ENCODE assay signal across 8 cellular contexts in genomic region chr2:177242136-177242987, GRCh38. TPM values are rescaled to one million over a fixed set of nuclear protein-coding genes. Genes with fewer than 3 reads are reported as not detected.
DNase-seq lines count a peak whose midpoint lies in the region; ATAC-seq and TF ChIP-seq lines count a peak whose summit lies in the region.

No MANE protein-coding gene starts in this region.

- BruUV-seq in Panc1 (replicated peaks; lab: Mats Ljungman, UMichigan) = TSS peak; percentile 11

- POLR2A ChIA-PET in activated CD4-positive, alpha-beta T cell treated with anti-CD3 and anti-CD28 coated beads, Interleukin-2, amount 10 ng/mL, durations not matched to agents 7 days and 5 days (lab: Charles Lee) = no interaction called here
- POLR2A ChIA-PET in Panc1 (lab: Charles Lee) = interaction anchor here (1.4 kb wide), 1 partner anchor 21 kb away, joined by 4 read pairs; no protein-coding TSS in a partner anchor

- in situ Hi-C loops in Panc1 (cut with HindIII; ENCODE audit: low pct_unique_long_range_greater_than_20kb, low sequenced_read_pairs) = no loop called here

- intact Hi-C loops in Panc1 (cut with micrococcal nuclease; ENCODE audit: unreplicated experiment) = loop anchor here (10.0 kb wide), 1 partner anchor 152 kb away; the partner anchor contains the start of gene AGPS

- H3K27ac ChIP-seq in Panc1 (ENCODE audit: low read length) = peak overlapping the region; percentile 94

- TF ChIP-seq CTCF in Panc1 (IDR thresholded peaks at IDR 0.05) = no peak

- no peaks in the 10 kb centered on the region for H3K27me3 ChIP-seq in Panc1 (ENCODE audit: control insufficient read depth, insufficient read depth, low read length)

- H3K4me1 ChIP-seq in Panc1 (ENCODE audit: control insufficient read depth, insufficient read depth, low read length) = peaks cover 97% of the 10 kb centered on the region

- peaks cover 47% of the 10 kb centered on the region for H3K36me3 Mint-ChIP-seq in activated CD4-positive, alpha-beta T cell treated with anti-CD3 and anti-CD28 coated beads, Interleukin-2, amount 10 ng/mL, durations not matched to agents 7 days and 5 days (ENCODE audit: low read depth)

- H3K27ac Mint-ChIP-seq in activated CD4-positive, alpha-beta T cell treated with anti-CD3 and anti-CD28 coated beads, Interleukin-2, amount 10 ng/mL, durations not matched to agents 7 days and 5 days = peak overlapping the region; percentile 83

- DNase-seq in activated CD4-positive, alpha-beta T cell treated with anti-CD3 and anti-CD28 coated beads, Interleukin-2, amount 10 ng/mL, durations not matched to agents 7 days and 5 days = no peak
- DNase-seq in activated CD4-positive, alpha-beta T cell treated with anti-CD3 and anti-CD28 coated beads, Interleukin-2, amount 50 U/mL, for 48 hours = no peak
- peak; percentile 84 for DNase-seq in Panc1 (ENCODE audit: low read depth, low spot score)
- peak; percentile 36 to 91 for DNase-seq in dermis microvascular lymphatic vessel endothelial cell (ENCODE audit: low read depth in 2 of 2)
- DNase-seq in midbrain (lab: John Stamatoyannopoulos, UW) = peak; percentile 19
- DNase-seq in NCI-H187 treated with DMSO at 0.1 percent for 48 hours (lab: John Stamatoyannopoulos, UW) = no peak
- no peak for DNase-seq in NK-92 (lab: John Stamatoyannopoulos, UW; ENCODE audit: unreplicated experiment)

- CTCF ChIA-PET in activated CD4-positive, alpha-beta T cell treated with anti-CD3 and anti-CD28 coated beads, Interleukin-2, amount 10 ng/mL, durations not matched to agents 7 days and 5 days (lab: Charles Lee) = interaction anchor here (1.3 kb wide), 1 partner anchor 13 kb away, joined by 3 read pairs; no protein-coding TSS in a partner anchor
- CTCF ChIA-PET in Panc1 (lab: Charles Lee) = no interaction called here

- no peaks in the 10 kb centered on the region for H3K9me3 Mint-ChIP-seq in activated CD4-positive, alpha-beta T cell treated with anti-CD3 and anti-CD28 coated beads, Interleukin-2, amount 10 ng/mL, durations not matched to agents 7 days and 5 days

- no peaks in the 10 kb centered on the region for H3K27me3 Mint-ChIP-seq in activated CD4-positive, alpha-beta T cell treated with anti-CD3 and anti-CD28 coated beads, Interleukin-2, amount 10 ng/mL, durations not matched to agents 7 days and 5 days

- no peaks in the 10 kb centered on the region for H3K9me3 ChIP-seq in Panc1 (ENCODE audit: control insufficient read depth, insufficient read depth, low read depth, low read length)

- H3K36me3 ChIP-seq in Panc1 (ENCODE audit: control insufficient read depth, insufficient read depth, low read length) = no peaks in the 10 kb centered on the region; the same call in 1 of the 2 replicates

- ATAC-seq in Panc1 (peak; percentile 73), HG02763 (IDR thresholded peaks at IDR 0.05; ENCODE audit: unreplicated experiment) (no peak)

- peaks cover 85% of the 10 kb centered on the region for H3K4me1 Mint-ChIP-seq in activated CD4-positive, alpha-beta T cell treated with anti-CD3 and anti-CD28 coated beads, Interleukin-2, amount 10 ng/mL, durations not matched to agents 7 days and 5 days

- H3K4me3 Mint-ChIP-seq in activated CD4-positive, alpha-beta T cell treated with anti-CD3 and anti-CD28 coated beads, Interleukin-2, amount 10 ng/mL, durations not matched to agents 7 days and 5 days = no peak overlapping the region

- H3K4me3 ChIP-seq in Panc1 (ENCODE audit: low read depth in 2 of 2, low read length in 2 of 2) = peak overlapping the region; percentile 12 to 26

RNA-seq across cellular contexts. Expression of gene NFE2L2, which starts 22.2 kb away (rescaled TPM):
- 10 to 100 TPM; 65.6 to 82.0 TPM for total RNA-seq in activated CD4-positive, alpha-beta T cell treated with anti-CD3 and anti-CD28 coated beads, Interleukin-2, amount 10 ng/mL, durations not matched to agents 7 days and 5 days
- total RNA-seq in Panc1 (2021; ENCODE audit: unreplicated experiment) (104 TPM), dermis microvascular lymphatic vessel endothelial cell (22.9 and 47.2 TPM in 2 replicates)
- 58.2 TPM for polyA plus RNA-seq in Panc1 (2012; ENCODE audit: insufficient read length)

RNA-seq across cellular contexts. Expression of gene HNRNPA3, which starts 29.8 kb away (rescaled TPM):
- total RNA-seq in activated CD4-positive, alpha-beta T cell treated with anti-CD3 and anti-CD28 coated beads, Interleukin-2, amount 10 ng/mL, durations not matched to agents 7 days and 5 days = 100 to 1,000 TPM; 312 to 318 TPM
- 228 TPM for total RNA-seq in Panc1 (2021; ENCODE audit: unreplicated experiment)
- polyA plus RNA-seq in Panc1 (2012; ENCODE audit: insufficient read length) = 326 TPM
- 34.6 and 40.8 TPM in 2 replicates for total RNA-seq in dermis microvascular lymphatic vessel endothelial cell

Comparison
In these comparisons a context has a peak if more than half of its experiments do, and no peak if none do; other contexts are left out.
1. DNase-seq: peak in Panc1 (single experiment), dermis microvascular lymphatic vessel endothelial cell (2 of 2) and midbrain (single experiment); none in activated CD4-positive, alpha-beta T cell treated with anti-CD3 and anti-CD28 coated beads, Interleukin-2, amount 10 ng/mL, durations not matched to agents 7 days and 5 days (single experiment), activated CD4-positive, alpha-beta T cell treated with anti-CD3 and anti-CD28 coated beads, Interleukin-2, amount 50 U/mL, for 48 hours (0 of 2), NCI-H187 treated with DMSO at 0.1 percent for 48 hours (single experiment) and NK-92 (single experiment).